Comparison of ENCODE assay signal across 11 cellular contexts in genomic region chr7:151428393-151429231, GRCh38. TPM values are rescaled to one million over a fixed set of nuclear protein-coding genes. Genes with fewer than 3 reads are reported as not detected.
A peak's percentile ranks its signal among the peaks of the same experiment; 100 is the strongest.
DNase-seq lines count a peak whose midpoint lies in the region; TF ChIP-seq lines count a peak whose summit lies in the region.
"Had no signal": no experiment of that assay in that cellular context is flagged by ENCODE, and none has a peak within 500 bp of the region (broad histone marks: within the 10 kb centered on the region; RNA-seq: fewer than 3 reads in every experiment).

No MANE protein-coding gene starts in this region.

- no peak overlapping the region for H3K4me3 ChIP-seq in esophagus muscularis mucosa
- no peak overlapping the region for H3K4me3 ChIP-seq in right atrium auricular region

- H3K36me3 ChIP-seq in esophagus muscularis mucosa (no peaks in the 10 kb centered on the region), right atrium auricular region (no peaks in the 10 kb centered on the region)

- TF ChIP-seq CTCF in esophagus muscularis mucosa (IDR thresholded peaks at IDR 0.05) (no peak), right atrium auricular region (IDR thresholded peaks at IDR 0.05) (no peak)

- WGBS in esophagus muscularis mucosa: 67% methylated on average over 13 of the region's 13 CpGs

- H3K4me1 ChIP-seq in esophagus muscularis mucosa (peaks cover 3 to 31% (median 20%) of the 10 kb centered on the region in 4 donors), right atrium auricular region (peaks cover 0 to 11% of the 10 kb centered on the region in 2 donors)

- no peaks in the 10 kb centered on the region for H3K9me3 ChIP-seq in esophagus muscularis mucosa
- H3K9me3 ChIP-seq in right atrium auricular region: no peaks in the 10 kb centered on the region

- peak overlapping the region in 3 of 4 donors; percentile 3 to 13 (median 5) for H3K27ac ChIP-seq in esophagus muscularis mucosa (replicated peaks in 1 of 4)
- H3K27ac ChIP-seq in right atrium auricular region: peak overlapping the region in 1 of 2 donors; percentile 19

- DNase-seq in GM03348 (ENCODE audit: low spot score) (peak; percentile 48), NCI-H69 (lab: John Stamatoyannopoulos, UW) (peak; percentile 78), esophagus muscularis mucosa (ENCODE audit: extremely low spot score) (no peak), renal cortical epithelial cell (ENCODE audit: low read depth) (peak; percentile 74), NCI-H2196 (lab: John Stamatoyannopoulos, UW; ENCODE audit: unreplicated experiment) (no peak), right atrium auricular region (ENCODE audit: low spot score) (no peak), NCI-H526 (lab: John Stamatoyannopoulos, UW) (no peak)
- DNase-seq in effector CD4-positive, alpha-beta T cell: no peak

- TF ChIP-seq EP300 in esophagus muscularis mucosa (IDR thresholded peaks at IDR 0.05): no peak

- TF ChIP-seq POLR2A in esophagus muscularis mucosa (IDR thresholded peaks at IDR 0.05; ENCODE audit: low read depth): no peak

- intact Hi-C loops in esophagus muscularis mucosa (cut with DNase I): no loop called here

- H3K27me3 ChIP-seq in esophagus muscularis mucosa (peaks cover 0 to 4% (median 0%) of the 10 kb centered on the region in 4 donors), right atrium auricular region (no peaks in the 10 kb centered on the region)

RNA-seq across cellular contexts. Expression of gene CRYGN, which starts 11.3 kb away (rescaled TPM):
- total RNA-seq in esophagus muscularis mucosa: 1 to 10 TPM in 1 of 4 donors, under 1 TPM in 3; under 0.01 to 1.3 (median 0.25) TPM
- not detected in 2 replicates for total RNA-seq in renal cortical epithelial cell
- under 1 TPM in 1 of 2 donors, not detected in 1; 0.90 TPM for total RNA-seq in right atrium auricular region
- total RNA-seq: endothelial cell of umbilical vein, HT1080, pulmonary artery endothelial cell had no signal

RNA-seq across cellular contexts. Expression of gene WDR86, which starts 18.8 kb away (rescaled TPM):
- 10 to 100 TPM in 2 of 4 donors, 1 to 10 TPM in 2; 5.4 to 11.8 (median 9.6) TPM for total RNA-seq in esophagus muscularis mucosa
- 1.5 TPM in 1 of 2 replicates, not detected in the other for total RNA-seq in renal cortical epithelial cell
- 1 to 10 TPM in 1 of 2 donors, under 1 TPM in 1; 0.33 to 1.6 TPM for total RNA-seq in right atrium auricular region
- total RNA-seq: endothelial cell of umbilical vein, HT1080, pulmonary artery endothelial cell had no signal

Comparison
In these comparisons a context has a peak if more than half of its experiments do, and no peak if none do; other contexts are left out.
1. DNase-seq: peak in GM03348 (single experiment), NCI-H69 (single experiment) and renal cortical epithelial cell (single experiment); none in esophagus muscularis mucosa (single experiment), NCI-H2196 (single experiment), right atrium auricular region (single experiment), effector CD4-positive, alpha-beta T cell (single experiment) and NCI-H526 (0 of 2).